In genomic region chr11:71239581-71239980, GRCh38 we compare ENCODE assay signal across 17 cellular contexts.
"Had no signal": no experiment of that assay in that cellular context is flagged by ENCODE, and none has a peak within 500 bp of the region (broad histone marks: within the 10 kb centered on the region; RNA-seq: fewer than 3 reads in every experiment).

No MANE protein-coding gene starts in this region.

- H3K4me3 ChIP-seq: dorsolateral prefrontal cortex, hepatocyte, ovary, smooth muscle cell, tibial artery had no signal

- H3K4me2 ChIP-seq: hepatocyte, smooth muscle cell had no signal

- DNase-seq: cortex of kidney; dorsolateral prefrontal cortex; effector CD8-positive, alpha-beta T cell; foreskin melanocyte; left colon; mammary epithelial cell; natural killer cell; nucleus accumbens; ovary; right cardiac atrium; stimulated activated CD4-positive, alpha-beta T cell treated with anti-CD3 and anti-CD28 coated beads, Interleukin-4, amount 100 ng/mL, for 1 hour; stimulated activated CD8-positive, alpha-beta memory T cell treated with anti-CD3 and anti-CD28 coated beads, Interleukin-4, amount 100 ng/mL, for 48 hours; stimulated activated naive CD8-positive, alpha-beta T cell treated with anti-CD3 and anti-CD28 coated beads, Interleukin-15, Interleukin-2, amounts not matched to agents 100 U/mL and 50 U/mL, for 24 hours; tibial artery had no signal

- H3K36me3 ChIP-seq: ovary, tibial artery had no signal

- H3K9me3 ChIP-seq: ovary, tibial artery had no signal

- ATAC-seq: left colon; natural killer cell; right cardiac atrium; stimulated activated effector memory CD8-positive, alpha-beta T cell treated with anti-CD3 and anti-CD28 coated beads, Interleukin-12 subunit alpha, Interleukin-12 subunit beta, amount 100 ng/mL, for 72 hours; stimulated activated naive CD8-positive, alpha-beta T cell treated with anti-CD3 and anti-CD28 coated beads, Interleukin-15, Interleukin-2, amounts not matched to agents 100 U/mL and 50 U/mL, for 24 hours had no signal

- H3K27me3 ChIP-seq: hepatocyte, ovary had no signal

- H3K27ac ChIP-seq: dorsolateral prefrontal cortex, hepatocyte, ovary, tibial artery had no signal
